1 cellular context compared by ENCODE assay signal in genomic region chr21:42049578-42050430, GRCh38.
TF ChIP-seq lines count a peak whose summit lies in the region.

No MANE protein-coding gene starts in this region.

TF ChIP-seq in HepG2, 621 proteins besides CTCF, POLR2A, EP300 and RAD21:
- TF ChIP-seq, protein P1, sequence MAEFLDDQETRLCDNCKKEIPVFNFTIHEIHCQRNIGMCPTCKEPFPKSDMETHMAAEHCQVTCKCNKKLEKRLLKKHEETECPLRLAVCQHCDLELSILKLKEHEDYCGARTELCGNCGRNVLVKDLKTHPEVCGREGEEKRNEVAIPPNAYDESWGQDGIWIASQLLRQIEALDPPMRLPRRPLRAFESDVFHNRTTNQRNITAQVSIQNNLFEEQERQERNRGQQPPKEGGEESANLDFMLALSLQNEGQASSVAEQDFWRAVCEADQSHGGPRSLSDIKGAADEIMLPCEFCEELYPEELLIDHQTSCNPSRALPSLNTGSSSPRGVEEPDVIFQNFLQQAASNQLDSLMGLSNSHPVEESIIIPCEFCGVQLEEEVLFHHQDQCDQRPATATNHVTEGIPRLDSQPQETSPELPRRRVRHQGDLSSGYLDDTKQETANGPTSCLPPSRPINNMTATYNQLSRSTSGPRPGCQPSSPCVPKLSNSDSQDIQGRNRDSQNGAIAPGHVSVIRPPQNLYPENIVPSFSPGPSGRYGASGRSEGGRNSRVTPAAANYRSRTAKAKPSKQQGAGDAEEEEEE (CRISPR knock-in tag; IDR thresholded peaks at IDR 0.05; ENCODE audit: borderline replicate concordance), result no peak
- TF ChIP-seq ZNF234 (CRISPR knock-in tag; conservative IDR thresholded peaks at IDR 0.05) (no peak), SOX5 (CRISPR knock-in tag; IDR thresholded peaks at IDR 0.05; ENCODE audit: borderline replicate concordance) (no peak), RBM22 (optimal IDR thresholded peaks at IDR 0.05; ENCODE audit: low read length) (no peak), IRF2 (CRISPR knock-in tag; IDR thresholded peaks at IDR 0.05) (no peak), NR0B2 (CRISPR knock-in tag; IDR thresholded peaks at IDR 0.05) (no peak), GZF1 (CRISPR knock-in tag; IDR thresholded peaks at IDR 0.05) (no peak), FOXK1 (CRISPR knock-in tag; IDR thresholded peaks at IDR 0.05; ENCODE audit: borderline replicate concordance, low read depth) (no peak), IKZF1 (IDR thresholded peaks at IDR 0.05) (no peak), ZBTB2 (CRISPR knock-in tag; IDR thresholded peaks at IDR 0.05; ENCODE audit: low read depth) (no peak), AHR (CRISPR knock-in tag; IDR thresholded peaks at IDR 0.05) (no peak), JDP2 (CRISPR knock-in tag; IDR thresholded peaks at IDR 0.05; ENCODE audit: borderline replicate concordance) (no peak), ZNF441 (CRISPR knock-in tag; IDR thresholded peaks at IDR 0.05; ENCODE audit: borderline replicate concordance) (no peak), RXRA (CRISPR knock-in tag; IDR thresholded peaks at IDR 0.05) (no peak)
- TF ChIP-seq, protein P2, sequence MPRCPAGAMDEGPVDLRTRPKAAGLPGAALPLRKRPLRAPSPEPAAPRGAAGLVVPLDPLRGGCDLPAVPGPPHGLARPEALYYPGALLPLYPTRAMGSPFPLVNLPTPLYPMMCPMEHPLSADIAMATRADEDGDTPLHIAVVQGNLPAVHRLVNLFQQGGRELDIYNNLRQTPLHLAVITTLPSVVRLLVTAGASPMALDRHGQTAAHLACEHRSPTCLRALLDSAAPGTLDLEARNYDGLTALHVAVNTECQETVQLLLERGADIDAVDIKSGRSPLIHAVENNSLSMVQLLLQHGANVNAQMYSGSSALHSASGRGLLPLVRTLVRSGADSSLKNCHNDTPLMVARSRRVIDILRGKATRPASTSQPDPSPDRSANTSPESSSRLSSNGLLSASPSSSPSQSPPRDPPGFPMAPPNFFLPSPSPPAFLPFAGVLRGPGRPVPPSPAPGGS (CRISPR knock-in tag; IDR thresholded peaks at IDR 0.05), result no peak
